In the genomic region with DNA sequence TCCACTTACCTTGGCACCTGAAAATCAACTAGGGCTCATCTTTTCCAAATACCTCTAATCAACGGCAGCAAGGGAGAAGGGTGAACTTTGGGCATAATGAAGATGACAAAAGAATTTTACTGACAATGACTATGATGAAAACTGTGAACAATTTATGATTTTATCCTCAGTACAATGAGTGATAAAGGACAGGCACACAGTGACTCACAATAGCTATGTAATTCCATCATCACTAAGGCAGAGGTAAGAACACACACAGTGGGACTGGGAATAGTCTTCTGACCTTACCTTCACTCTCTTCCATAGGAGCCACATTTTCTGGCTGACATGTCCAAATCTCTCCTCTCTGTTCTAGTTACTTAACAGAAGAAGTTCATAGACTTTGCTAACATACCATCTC, we compare ENCODE assay signal across 28 cellular contexts. TPM values are rescaled to one million over a fixed set of nuclear protein-coding genes. Genes with fewer than 3 reads are reported as not detected.
"Had no signal": no experiment of that assay in that cellular context is flagged by ENCODE, and none has a peak within 500 bp of the region (broad histone marks: within the 10 kb centered on the region; RNA-seq: fewer than 3 reads in every experiment).

No MANE protein-coding gene starts in this region.

- H3K4me1 Mint-ChIP-seq: immature natural killer cell; naive thymus-derived CD8-positive, alpha-beta T cell; neural crest cell; stimulated activated memory B cell treated with anti-CD40 and anti-IgM and Interleukin-4, amounts not matched to agents 10 μg/mL and 1 μg/mL and 100 μg/mL, for 72 hours had no signal

- H3K27ac Mint-ChIP-seq: effector memory CD8-positive, alpha-beta T cell; immature natural killer cell; naive thymus-derived CD8-positive, alpha-beta T cell; stimulated activated memory B cell treated with anti-CD40 and anti-IgM and Interleukin-4, amounts not matched to agents 10 μg/mL and 1 μg/mL and 100 μg/mL, for 72 hours had no signal

- H3K27me3 ChIP-seq: spleen, stomach, transverse colon had no signal

- H3K4me3 ChIP-seq: mucosa of descending colon, spleen, stomach, thoracic aorta, transverse colon had no signal

- ATAC-seq: effector memory CD8-positive, alpha-beta T cell; left cardiac atrium; mucosa of descending colon; naive thymus-derived CD8-positive, alpha-beta T cell; sciatic nerve; stimulated activated memory B cell treated with anti-CD40 and anti-IgM and Interleukin-4, amounts not matched to agents 10 μg/mL and 1 μg/mL and 100 μg/mL, for 72 hours had no signal

- H3K9me3 Mint-ChIP-seq: effector memory CD8-positive, alpha-beta T cell; immature natural killer cell; naive thymus-derived CD8-positive, alpha-beta T cell; neural crest cell; stimulated activated memory B cell treated with anti-CD40 and anti-IgM and Interleukin-4, amounts not matched to agents 10 μg/mL and 1 μg/mL and 100 μg/mL, for 72 hours had no signal

- H3K36me3 ChIP-seq: spleen, stomach, thoracic aorta, transverse colon had no signal

- DNase-seq: central memory CD4-positive, alpha-beta T cell; cortex of kidney; effector memory CD8-positive, alpha-beta T cell; immature natural killer cell; left cardiac atrium; mammary epithelial cell; mucosa of descending colon; naive thymus-derived CD8-positive, alpha-beta T cell; posterior cingulate gyrus; spleen; stimulated activated CD4-positive, alpha-beta T cell treated with anti-CD3 and anti-CD28 coated beads, Interleukin-15, amount 100 ng/mL, for 24 hours; stimulated activated CD4-positive, alpha-beta T cell treated with anti-CD3 and anti-CD28 coated beads, Interleukin-1b, Interleukin-23, amount 100 ng/mL, for 48 hours; stimulated activated CD4-positive, alpha-beta T cell treated with anti-CD3 and anti-CD28 coated beads, Interleukin-4, amount 100 ng/mL, for 24 hours; stomach; substantia nigra; transverse colon had no signal

- H3K9me3 ChIP-seq: mucosa of descending colon, spleen, stomach, thoracic aorta, transverse colon had no signal

- H3K4me1 ChIP-seq: spleen, stomach, transverse colon had no signal

- H3K36me3 Mint-ChIP-seq: immature natural killer cell had no signal

- H3K27me3 Mint-ChIP-seq: effector memory CD8-positive, alpha-beta T cell; naive thymus-derived CD8-positive, alpha-beta T cell; stimulated activated memory B cell treated with anti-CD40 and anti-IgM and Interleukin-4, amounts not matched to agents 10 μg/mL and 1 μg/mL and 100 μg/mL, for 72 hours had no signal

- H3K4me3 Mint-ChIP-seq: effector memory CD8-positive, alpha-beta T cell; immature natural killer cell; naive thymus-derived CD8-positive, alpha-beta T cell; neural crest cell; stimulated activated memory B cell treated with anti-CD40 and anti-IgM and Interleukin-4, amounts not matched to agents 10 μg/mL and 1 μg/mL and 100 μg/mL, for 72 hours had no signal

- H3K27ac ChIP-seq: spleen, stomach, thoracic aorta, transverse colon had no signal

RNA-seq across cellular contexts. Expression of a gene that starts 26.1 kb away (rescaled TPM):
- total RNA-seq: fibroblast of lung; left cardiac atrium; liver; mammary epithelial cell; mucosa of descending colon; naive thymus-derived CD8-positive, alpha-beta T cell; neural crest cell; osteocyte; pulmonary artery endothelial cell; sciatic nerve; skeletal muscle tissue; spleen; stomach; thoracic aorta; transverse colon; urinary bladder had no signal
- polyA plus RNA-seq: esophagus; fibroblast of lung; immature natural killer cell; keratinocyte; mammary epithelial cell; naive thymus-derived CD8-positive, alpha-beta T cell; spleen; stomach; urinary bladder had no signal
